ENCODE assay signal across 1 cellular context in genomic region chr4:17576932-17577659, GRCh38.
TF ChIP-seq lines count a peak whose summit lies in the region.

LAP3 (plus strand) TSS chr4:17577198; CDS start chr4:17577466, 268 bp downstream.

TF ChIP-seq in HEK293, 187 proteins besides CTCF, POLR2A, EP300 and RAD21 (continued from another document):
- TF ChIP-seq ZBTB6 (tag by site-specific recombination; IDR thresholded peaks at IDR 0.05) (0 out of 2 replicates have a peak, but pooled peaks have one; percentile 8), ZNF623 (tag by site-specific recombination; IDR thresholded peaks at IDR 0.05) (no peak), IKZF3 (tag by site-specific recombination; IDR thresholded peaks at IDR 0.05) (no peak), ZNF335 (tag by site-specific recombination; conservative IDR thresholded peaks at IDR 0.05) (no peak), ZNF529 (tag by site-specific recombination; IDR thresholded peaks at IDR 0.05; ENCODE audit: insufficient replicate concordance) (no peak), ZNF501 (tag by site-specific recombination; IDR thresholded peaks at IDR 0.05) (peak; percentile 59; the same call in 1 of the 2 replicates), ZNF394 (tag by site-specific recombination; IDR thresholded peaks at IDR 0.05; ENCODE audit: borderline replicate concordance) (0 out of 2 replicates have a peak, but pooled peaks have one; percentile 27), ZXDB (tag by site-specific recombination; IDR thresholded peaks at IDR 0.05) (peak; percentile 25; the same call in 1 of the 2 replicates), ZNF37A (tag by site-specific recombination; IDR thresholded peaks at IDR 0.05) (no peak), ZNF76 (tag by site-specific recombination; IDR thresholded peaks at IDR 0.05; ENCODE audit: borderline replicate concordance, low read depth) (peak; percentile 22; the same call in 1 of the 2 replicates), ZNF175 (tag by site-specific recombination; IDR thresholded peaks at IDR 0.05) (no peak), KLF8 (tag by site-specific recombination; IDR thresholded peaks at IDR 0.05) (peak; percentile 72), ZBTB17 (tag by site-specific recombination; IDR thresholded peaks at IDR 0.05) (no peak), ZBTB8A (tag by site-specific recombination; IDR thresholded peaks at IDR 0.05) (peak; percentile 94), ZBTB11 (tag by site-specific recombination; conservative IDR thresholded peaks at IDR 0.05; ENCODE audit: low read depth) (peak; percentile 45; the same call in 1 of the 2 replicates), ZBTB21 (tag by site-specific recombination; IDR thresholded peaks at IDR 0.05) (peak; percentile 42), ZBTB26 (tag by site-specific recombination; optimal IDR thresholded peaks at IDR 0.05) (peak; percentile 78), HOXD13 (CRISPR knock-in tag; IDR thresholded peaks at IDR 0.05; ENCODE audit: borderline replicate concordance) (no peak), TRIM28 (IDR thresholded peaks at IDR 0.05; ENCODE audit: borderline replicate concordance, low read length) (no peak), ZNF660 (tag by site-specific recombination; IDR thresholded peaks at IDR 0.05) (0 out of 2 replicates have a peak, but pooled peaks have one; percentile 30), ZFHX2 (tag by site-specific recombination; conservative IDR thresholded peaks at IDR 0.05) (peak; percentile 51; the same call in 1 of the 2 replicates), SP2 (tag by site-specific recombination; IDR thresholded peaks at IDR 0.05) (peak; percentile 81)
